In the genomic region with DNA sequence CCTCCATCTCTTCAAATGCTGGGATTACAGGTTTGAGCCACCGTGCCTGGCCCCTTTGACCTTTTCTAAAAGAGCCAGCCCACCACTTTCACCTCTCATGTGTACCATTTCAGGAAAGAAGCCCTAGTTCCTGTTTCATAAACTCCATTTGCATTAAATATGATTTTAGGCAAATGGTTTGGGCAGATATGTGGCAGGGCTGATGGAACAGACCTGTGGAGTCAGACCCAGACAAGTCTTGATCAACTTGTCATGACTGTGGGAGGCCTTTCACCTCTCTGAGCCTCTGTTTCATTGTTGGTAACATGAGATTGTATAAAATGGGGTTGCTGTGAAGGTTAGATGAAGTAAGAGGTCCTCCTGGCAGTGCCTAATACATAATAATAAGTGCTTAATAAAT, we compare ENCODE assay signal across 20 cellular contexts.
"Had no signal": no experiment of that assay in that cellular context is flagged by ENCODE, and none has a peak within 500 bp of the region (broad histone marks: within the 10 kb centered on the region; RNA-seq: fewer than 3 reads in every experiment).

No MANE protein-coding gene starts in this region.

- H3K36me3 ChIP-seq: tibial artery, uterus had no signal

- H3K4me1 ChIP-seq: uterus had no signal

- H3K27me3 ChIP-seq: foreskin keratinocyte, uterus had no signal

- H3K4me2 ChIP-seq: hepatocyte, smooth muscle cell had no signal

- H3K4me1 Mint-ChIP-seq: mesothelial cell of epicardium had no signal

- H3K36me3 Mint-ChIP-seq: activated naive CD8-positive, alpha-beta T cell treated with anti-CD3 and anti-CD28 coated beads for 36 hours; mesothelial cell of epicardium had no signal

- H3K27ac ChIP-seq: foreskin keratinocyte, hepatocyte, tibial artery, uterus had no signal

- H3K27ac Mint-ChIP-seq: activated naive CD8-positive, alpha-beta T cell treated with anti-CD3 and anti-CD28 coated beads for 36 hours; mesothelial cell of epicardium; nephron; T-helper 1 cell treated with Interleukin-12 subunit alpha and Interleukin-12 subunit beta and Interleukin-4 antibody, amounts not matched to agents 30 μg/mL and 1 μg/mL, for 36 hours had no signal

- H3K9me3 ChIP-seq: tibial artery, uterus had no signal

- H3K4me3 ChIP-seq: hepatocyte, smooth muscle cell, tibial artery, uterus had no signal

- H2AFZ ChIP-seq: hepatocyte had no signal

- DNase-seq: activated CD4-positive, alpha-beta T cell treated with anti-CD3 and anti-CD28 coated beads, Interleukin-2, amount 50 U/mL, for 1 hour; activated naive CD8-positive, alpha-beta T cell treated with anti-CD3 and anti-CD28 coated beads for 36 hours; amniotic stem cell; dermis blood vessel endothelial cell; effector memory CD4-positive, alpha-beta T cell; foreskin keratinocyte; left cardiac atrium; nucleus accumbens; stimulated activated CD4-positive, alpha-beta T cell treated with anti-CD3 and anti-CD28 coated beads, Interleukin-4, amount 100 ng/mL, for 4 hours; stimulated activated naive CD4-positive, alpha-beta T cell treated with Interleukin-2 at 50 U/mL for 16 hours; substantia nigra; tibial artery; uterus had no signal

- H3K9me3 Mint-ChIP-seq: activated naive CD8-positive, alpha-beta T cell treated with anti-CD3 and anti-CD28 coated beads for 36 hours; mesothelial cell of epicardium; nephron; T-helper 1 cell treated with Interleukin-12 subunit alpha and Interleukin-12 subunit beta and Interleukin-4 antibody, amounts not matched to agents 30 μg/mL and 1 μg/mL, for 36 hours had no signal

- ATAC-seq: activated CD4-positive, CD25-positive, alpha-beta regulatory T cell treated with anti-CD3 and anti-CD28 coated beads, Interleukin-2, amount 50 U/mL, for 24 hours; foreskin keratinocyte; left cardiac atrium; sciatic nerve had no signal

- H3K4me3 Mint-ChIP-seq: activated naive CD8-positive, alpha-beta T cell treated with anti-CD3 and anti-CD28 coated beads for 36 hours; mesothelial cell of epicardium; nephron; T-helper 1 cell treated with Interleukin-12 subunit alpha and Interleukin-12 subunit beta and Interleukin-4 antibody, amounts not matched to agents 30 μg/mL and 1 μg/mL, for 36 hours had no signal
